In genomic region chr6:44076366-44077200, GRCh38 we compare ENCODE assay signal across 10 cellular contexts. TPM values are rescaled to one million over a fixed set of nuclear protein-coding genes. Genes with fewer than 3 reads are reported as not detected.
DNase-seq lines count a peak whose midpoint lies in the region; ATAC-seq, FAIRE-seq and TF ChIP-seq lines count a peak whose summit lies in the region.
"Had no signal": no experiment of that assay in that cellular context is flagged by ENCODE, and none has a peak within 500 bp of the region (broad histone marks: within the 10 kb centered on the region; RNA-seq: fewer than 3 reads in every experiment).

No MANE protein-coding gene starts in this region.

- no peaks in the 10 kb centered on the region for H3K79me2 ChIP-seq in HepG2 (ENCODE audit: insufficient read depth, low read length)

- peaks cover 14% of the 10 kb centered on the region for H3K27me3 Mint-ChIP-seq in activated CD8-positive, alpha-beta T cell treated with anti-CD3 and anti-CD28 coated beads for 36 hours
- H3K27me3 Mint-ChIP-seq in activated CD8-positive, alpha-beta T cell treated with anti-CD3 and anti-CD28 coated beads, Interleukin-2, amount 10 ng/mL, durations not matched to agents 7 days and 5 days (ENCODE audit: low read depth): peaks cover 14% of the 10 kb centered on the region

- peaks cover 3% of the 10 kb centered on the region for H3K36me3 Mint-ChIP-seq in activated CD8-positive, alpha-beta T cell treated with anti-CD3 and anti-CD28 coated beads for 36 hours (ENCODE audit: low read depth)
- H3K36me3 Mint-ChIP-seq in activated CD8-positive, alpha-beta T cell treated with anti-CD3 and anti-CD28 coated beads, Interleukin-2, amount 10 ng/mL, durations not matched to agents 7 days and 5 days (ENCODE audit: low read depth): peaks cover 2% of the 10 kb centered on the region
- H3K36me3 Mint-ChIP-seq: memory B cell had no signal

- peak overlapping the region; percentile 6 for H3K4me3 ChIP-seq in colonic mucosa
- H3K4me3 ChIP-seq in HepG2 (replicated peaks in 1 of 3; ENCODE audit: insufficient read depth in 1 of 3, low read depth in 2 of 3, low read length in 3 of 3): peak overlapping the region; percentile 23 to 74 (median 46)
- H3K4me3 ChIP-seq in uterus: no peak overlapping the region

- no peaks in the 10 kb centered on the region for H4K20me1 ChIP-seq in HepG2 (ENCODE audit: insufficient read depth, low read length)

- no peak for TF ChIP-seq POLR2A in HepG2 (IDR thresholded peaks at IDR 0.05; ENCODE audit: insufficient read depth in 1 of 2, low read depth in 2 of 2, low read length in 2 of 2)
- TF ChIP-seq POLR2A in uterus (IDR thresholded peaks at IDR 0.05): no peak

- peak; percentile 37 for DNase-seq in activated CD8-positive, alpha-beta T cell treated with anti-CD3 and anti-CD28 coated beads for 36 hours
- no peak for DNase-seq in activated CD8-positive, alpha-beta T cell treated with anti-CD3 and anti-CD28 coated beads, Interleukin-2, amount 10 ng/mL, durations not matched to agents 7 days and 5 days
- DNase-seq in colonic mucosa: peak; percentile 62
- no peak for DNase-seq in HepG2 (ENCODE audit: low spot score)
- DNase-seq in uterus: peak in 1 of 2 donors; percentile 52
- no peak for DNase-seq in nucleus accumbens (lab: John Stamatoyannopoulos, UW)
- DNase-seq in stimulated activated CD4-positive, alpha-beta T cell treated with anti-CD3 and anti-CD28 coated beads, Interleukin-2, amount 100 ng/mL, for 48 hours: no peak

- peaks cover 25% of the 10 kb centered on the region for H3K4me1 Mint-ChIP-seq in activated CD8-positive, alpha-beta T cell treated with anti-CD3 and anti-CD28 coated beads for 36 hours (ENCODE audit: low read depth)
- peaks cover 30% of the 10 kb centered on the region for H3K4me1 Mint-ChIP-seq in activated CD8-positive, alpha-beta T cell treated with anti-CD3 and anti-CD28 coated beads, Interleukin-2, amount 10 ng/mL, durations not matched to agents 7 days and 5 days (ENCODE audit: low read depth)

- in situ Hi-C loops in HepG2 (cut with HindIII; ENCODE audit: extremely low pct_ligation_motif_present, low pct_unique_long_range_greater_than_20kb): loop anchor here (5.0 to 10.0 kb wide), 5 partner anchors 122 to 409 kb away; partner anchors contain the start of gene VEGFA

- 41% methylated on average over 31 of the region's 48 CpGs for WGBS in HepG2 (ENCODE audit: low lambda C conversion rate)

- POLR2A ChIA-PET in activated CD8-positive, alpha-beta T cell treated with anti-CD3 and anti-CD28 coated beads for 36 hours (lab: Charles Lee): interaction anchor here (0.8 to 1.5 kb wide), 3 partner anchors 9 to 307 kb away, joined by 3 to 4 read pairs (median 3); partner anchors contain the start of gene VEGFA
- POLR2A ChIA-PET in activated CD8-positive, alpha-beta T cell treated with anti-CD3 and anti-CD28 coated beads, Interleukin-2, amount 10 ng/mL, durations not matched to agents 7 days and 5 days (lab: Charles Lee): no interaction called here
- POLR2A ChIA-PET in HepG2 (lab: Yijun Ruan, JAX): interaction anchor here (1.3 kb wide), 1 partner anchor 307 kb away, joined by 3 read pairs; the partner anchor contains the start of gene VEGFA

- H3K27me3 ChIP-seq in colonic mucosa (no peaks in the 10 kb centered on the region), HepG2 (ENCODE audit: control insufficient read depth in 1 of 2, insufficient read depth in 2 of 2, low read length in 2 of 2) (no peaks in the 10 kb centered on the region), uterus (no peaks in the 10 kb centered on the region)

- no peaks in the 10 kb centered on the region for H3K9me3 ChIP-seq in colonic mucosa
- H3K9me3 ChIP-seq in HepG2 (ENCODE audit: low read length): no peaks in the 10 kb centered on the region
- no peaks in the 10 kb centered on the region for H3K9me3 ChIP-seq in uterus

- no TSS peak for BruUV-seq in HepG2 (replicated peaks; lab: Mats Ljungman, UMichigan)

- TF ChIP-seq CTCF in activated CD8-positive, alpha-beta T cell treated with anti-CD3 and anti-CD28 coated beads for 36 hours (IDR thresholded peaks at IDR 0.05): no peak
- no peak for TF ChIP-seq CTCF in colonic mucosa (IDR thresholded peaks at IDR 0.05)
- TF ChIP-seq CTCF in HepG2 (CRISPR knock-in tag; IDR thresholded peaks at IDR 0.05): peak; percentile 12; the same call in 1 of the 2 replicates
- peak in 2 of 4 experiments; percentile 2 to 16 for TF ChIP-seq CTCF in uterus (IDR thresholded peaks at IDR 0.05)

- H3K4me3 Mint-ChIP-seq in activated CD8-positive, alpha-beta T cell treated with anti-CD3 and anti-CD28 coated beads for 36 hours: peak overlapping the region; percentile 38
- H3K4me3 Mint-ChIP-seq in activated CD8-positive, alpha-beta T cell treated with anti-CD3 and anti-CD28 coated beads, Interleukin-2, amount 10 ng/mL, durations not matched to agents 7 days and 5 days: no peak overlapping the region
- H3K4me3 Mint-ChIP-seq: memory B cell had no signal

- no peaks in the 10 kb centered on the region for H3K9me3 Mint-ChIP-seq in activated CD8-positive, alpha-beta T cell treated with anti-CD3 and anti-CD28 coated beads for 36 hours
- H3K9me3 Mint-ChIP-seq in activated CD8-positive, alpha-beta T cell treated with anti-CD3 and anti-CD28 coated beads, Interleukin-2, amount 10 ng/mL, durations not matched to agents 7 days and 5 days (ENCODE audit: insufficient read depth): no peaks in the 10 kb centered on the region
- H3K9me3 Mint-ChIP-seq: memory B cell had no signal

- H3K36me3 ChIP-seq in colonic mucosa: no peaks in the 10 kb centered on the region
- H3K36me3 ChIP-seq in HepG2 (replicated peaks in 1 of 2; ENCODE audit: control insufficient read depth in 1 of 2, insufficient read depth in 2 of 2, low read length in 2 of 2): no peaks in the 10 kb centered on the region
- no peaks in the 10 kb centered on the region for H3K36me3 ChIP-seq in uterus

- no peak overlapping the region for H3K27ac ChIP-seq in colonic mucosa
- peak overlapping the region; percentile 57 for H3K27ac ChIP-seq in HepG2 (ENCODE audit: extremely low read length, insufficient read depth, low read length)
- H3K27ac ChIP-seq in uterus: peak overlapping the region; percentile 81 to 92

- no peak overlapping the region for H2AFZ ChIP-seq in HepG2 (ENCODE audit: low read length)

- FAIRE-seq in HepG2 (lab: Jason Lieb, UNC): no peak
- FAIRE-seq: A204.1 had no signal

- H3K4me2 ChIP-seq in HepG2 (ENCODE audit: low read depth, low read length): peak overlapping the region; percentile 91

- H3K27ac Mint-ChIP-seq in activated CD8-positive, alpha-beta T cell treated with anti-CD3 and anti-CD28 coated beads for 36 hours: no peak overlapping the region
- H3K27ac Mint-ChIP-seq in activated CD8-positive, alpha-beta T cell treated with anti-CD3 and anti-CD28 coated beads, Interleukin-2, amount 10 ng/mL, durations not matched to agents 7 days and 5 days: no peak overlapping the region
- H3K27ac Mint-ChIP-seq: memory B cell had no signal

- H3K4me1 ChIP-seq in colonic mucosa (peaks cover 23% of the 10 kb centered on the region), HepG2 (ENCODE audit: insufficient read depth, low read length) (peaks cover 96% of the 10 kb centered on the region), uterus (peaks cover 14 to 16% of the 10 kb centered on the region in 2 donors)

- CTCF ChIA-PET in activated CD8-positive, alpha-beta T cell treated with anti-CD3 and anti-CD28 coated beads for 36 hours (lab: Charles Lee): interaction anchor here (1.0 to 6.2 kb wide), 9 partner anchors 9 to 469 kb away, joined by 3 to 81 read pairs (median 32); partner anchors contain the start of gene VEGFA
- CTCF ChIA-PET in activated CD8-positive, alpha-beta T cell treated with anti-CD3 and anti-CD28 coated beads, Interleukin-2, amount 10 ng/mL, durations not matched to agents 7 days and 5 days (lab: Charles Lee): interaction anchor here (4.3 to 4.4 kb wide), 3 partner anchors 307 to 353 kb away, joined by 38 to 92 read pairs (median 88); partner anchors contain the start of gene VEGFA
- CTCF ChIA-PET in HepG2 (lab: Yijun Ruan, JAX; ENCODE audit: low intra/inter-chr PET ratio, low total read pairs): interaction anchor here (0.8 to 1.6 kb wide), 3 partner anchors 301 to 409 kb away, joined by 3 to 5 read pairs (median 3); no protein-coding TSS in a partner anchor

- TF ChIP-seq EP300 in HepG2 (IDR thresholded peaks at IDR 0.05; ENCODE audit: low read depth in 2 of 2, low read length in 2 of 2) (peak in 1 of 2 experiments; percentile 64; a peak in 1 of 4 replicates), HepG2 (CRISPR knock-in tag; IDR thresholded peaks at IDR 0.05; ENCODE audit: borderline replicate concordance) (0 out of 2 replicates have a peak, but pooled peaks have one; percentile 11)

- intact Hi-C loops in activated CD8-positive, alpha-beta T cell treated with anti-CD3 and anti-CD28 coated beads for 36 hours (cut with micrococcal nuclease): no loop called here
- intact Hi-C loops in colonic mucosa (cut with DNase I) (no loop called here), HepG2 (cut with micrococcal nuclease; ENCODE audit: unreplicated experiment) (loop anchor here (1.0 kb wide), 1 partner anchor 124 kb away; no protein-coding TSS in a partner anchor), uterus (cut with DNase I; ENCODE audit: low total_unique reads) (no loop called here)

- ATAC-seq in activated CD8-positive, alpha-beta T cell treated with anti-CD3 and anti-CD28 coated beads for 36 hours: no peak
- no peak for ATAC-seq in activated CD8-positive, alpha-beta T cell treated with anti-CD3 and anti-CD28 coated beads, Interleukin-2, amount 10 ng/mL, durations not matched to agents 7 days and 5 days
- peak; percentile 4; the same call in 2 of the 3 replicates for ATAC-seq in HepG2
- ATAC-seq in HG03342 (IDR thresholded peaks at IDR 0.05; ENCODE audit: unreplicated experiment): no peak

- no peak for TF ChIP-seq RAD21 in HepG2 (CRISPR knock-in tag; IDR thresholded peaks at IDR 0.05)

- H3K9ac ChIP-seq in colonic mucosa (ENCODE audit: low read depth in 2 of 2, low read length in 2 of 2) (no peak overlapping the region), HepG2 (ENCODE audit: insufficient read depth, low read depth, low read length) (peak overlapping the region; percentile 46)

RNA-seq across cellular contexts. Expression of gene MRPL14, which starts 50.7 kb away (rescaled TPM):
- total RNA-seq in activated CD8-positive, alpha-beta T cell treated with anti-CD3 and anti-CD28 coated beads for 36 hours: 10 to 100 TPM; 42.8 to 44.3 TPM
- total RNA-seq in activated CD8-positive, alpha-beta T cell treated with anti-CD3 and anti-CD28 coated beads, Interleukin-2, amount 10 ng/mL, durations not matched to agents 7 days and 5 days: 10 to 100 TPM; 57.3 to 60.9 TPM
- total RNA-seq in colonic mucosa (10 to 100 TPM; 72.0 to 77.7 TPM), HepG2 (2016; rRNA removed; fragmentation: Illumina TruSeq; extraction: Trizol) (178 and 191 TPM in 2 replicates), uterus (10 to 100 TPM; 19.5 to 39.1 (median 33.6) TPM)
- 169 and 189 TPM in 2 replicates for total RNA-seq in HepG2 (2016; cell fraction: cytosol; rRNA removed; fragmentation: Illumina TruSeq; extraction: Trizol; ENCODE audit: low read depth)
- total RNA-seq in HepG2 (2016; cell fraction: insoluble cytoplasmic fraction; rRNA removed; fragmentation: Illumina TruSeq; extraction: Trizol): 186 and 208 TPM in 2 replicates
- total RNA-seq in HepG2 (2016; cell fraction: membrane; rRNA removed; fragmentation: Illumina TruSeq; extraction: Trizol): 148 and 200 TPM in 2 replicates
- total RNA-seq in HepG2 (2016; cell fraction: nucleus; rRNA removed; fragmentation: Illumina TruSeq; extraction: Trizol): 65.1 and 65.8 TPM in 2 replicates
- 157 and 166 TPM in 2 replicates for polyA plus RNA-seq in HepG2 (2011; rRNA removed)
- 144 and 170 TPM in 2 replicates for polyA plus RNA-seq in HepG2 (2011; cell fraction: cytosol; rRNA removed)
- polyA plus RNA-seq in HepG2 (2011; cell fraction: nucleus; rRNA removed): 42.8 and 46.0 TPM in 2 replicates
- 135 and 137 TPM in 2 replicates for polyA plus RNA-seq in HepG2 (2012)
- polyA plus RNA-seq in HepG2 (2016; cell fraction: cytosol; fragmentation: Illumina TruSeq; extraction: Trizol; ENCODE audit: low read depth): 114 and 150 TPM in 2 replicates
- 163 and 186 TPM in 2 replicates for polyA plus RNA-seq in HepG2 (2016; cell fraction: insoluble cytoplasmic fraction; fragmentation: Illumina TruSeq; extraction: Trizol; ENCODE audit: low read depth)
- polyA plus RNA-seq in HepG2 (2016; cell fraction: membrane; fragmentation: Illumina TruSeq; extraction: Trizol; ENCODE audit: low read depth): 111 and 143 TPM in 2 replicates
- 92.9 and 98.5 TPM in 2 replicates for polyA plus RNA-seq in HepG2 (2016; cell fraction: nucleus; fragmentation: Illumina TruSeq; extraction: Trizol; ENCODE audit: insufficient read depth, low read depth)
- polyA minus RNA-seq in HepG2 (2011; rRNA and poly(A)+ RNA removed; ENCODE audit: low replicate concordance): 33.2 and 40.9 TPM in 2 replicates
- 22.7 and 28.4 TPM in 2 replicates for polyA minus RNA-seq in HepG2 (2011; cell fraction: cytosol; rRNA and poly(A)+ RNA removed)
- polyA minus RNA-seq in HepG2 (2011; cell fraction: nucleus; rRNA and poly(A)+ RNA removed): 20.0 and 21.5 TPM in 2 replicates

RNA-seq across cellular contexts. Expression of gene TMEM63B, which starts 50.8 kb away (rescaled TPM):
- 10 to 100 TPM in 1 of 2 experiments, 1 to 10 TPM in 1; 9.1 to 12.9 TPM for total RNA-seq in activated CD8-positive, alpha-beta T cell treated with anti-CD3 and anti-CD28 coated beads for 36 hours
- 10 to 100 TPM; 15.5 to 17.9 TPM for total RNA-seq in activated CD8-positive, alpha-beta T cell treated with anti-CD3 and anti-CD28 coated beads, Interleukin-2, amount 10 ng/mL, durations not matched to agents 7 days and 5 days
- total RNA-seq in colonic mucosa: 10 to 100 TPM; 74.3 to 95.3 TPM
- total RNA-seq in HepG2 (2016; rRNA removed; fragmentation: Illumina TruSeq; extraction: Trizol): 13.9 and 27.4 TPM in 2 replicates
- total RNA-seq in HepG2 (2016; cell fraction: cytosol; rRNA removed; fragmentation: Illumina TruSeq; extraction: Trizol; ENCODE audit: low read depth): 5.1 and 5.8 TPM in 2 replicates
- total RNA-seq in HepG2 (2016; cell fraction: insoluble cytoplasmic fraction; rRNA removed; fragmentation: Illumina TruSeq; extraction: Trizol): 11.4 and 28.3 TPM in 2 replicates
- total RNA-seq in HepG2 (2016; cell fraction: membrane; rRNA removed; fragmentation: Illumina TruSeq; extraction: Trizol): 14.9 and 15.8 TPM in 2 replicates
- total RNA-seq in HepG2 (2016; cell fraction: nucleus; rRNA removed; fragmentation: Illumina TruSeq; extraction: Trizol): 28.7 and 33.8 TPM in 2 replicates
- polyA plus RNA-seq in HepG2 (2011; rRNA removed): 75.8 and 83.8 TPM in 2 replicates
- 81.0 and 82.0 TPM in 2 replicates for polyA plus RNA-seq in HepG2 (2011; cell fraction: cytosol; rRNA removed)
- 185 and 224 TPM in 2 replicates for polyA plus RNA-seq in HepG2 (2011; cell fraction: nucleus; rRNA removed)
- polyA plus RNA-seq in HepG2 (2012): 37.7 and 41.7 TPM in 2 replicates
- 5.0 and 5.6 TPM in 2 replicates for polyA plus RNA-seq in HepG2 (2016; cell fraction: cytosol; fragmentation: Illumina TruSeq; extraction: Trizol; ENCODE audit: low read depth)
- 13.6 and 16.8 TPM in 2 replicates for polyA plus RNA-seq in HepG2 (2016; cell fraction: insoluble cytoplasmic fraction; fragmentation: Illumina TruSeq; extraction: Trizol; ENCODE audit: low read depth)
- polyA plus RNA-seq in HepG2 (2016; cell fraction: membrane; fragmentation: Illumina TruSeq; extraction: Trizol; ENCODE audit: low read depth): 10.0 and 10.2 TPM in 2 replicates
- polyA plus RNA-seq in HepG2 (2016; cell fraction: nucleus; fragmentation: Illumina TruSeq; extraction: Trizol; ENCODE audit: insufficient read depth, low read depth): 69.5 and 76.1 TPM in 2 replicates
- 62.2 and 179 TPM in 2 replicates for polyA minus RNA-seq in HepG2 (2011; rRNA and poly(A)+ RNA removed; ENCODE audit: low replicate concordance)
- polyA minus RNA-seq in HepG2 (2011; cell fraction: cytosol; rRNA and poly(A)+ RNA removed): 36.8 and 42.0 TPM in 2 replicates
- polyA minus RNA-seq in HepG2 (2011; cell fraction: nucleus; rRNA and poly(A)+ RNA removed): 36.6 and 36.8 TPM in 2 replicates
- total RNA-seq in uterus: 10 to 100 TPM in 2 of 4 donors, 1 to 10 TPM in 1, under 1 TPM in 1; 0.77 to 24.9 (median 15.4) TPM

Comparison
In these comparisons a context has a peak if more than half of its experiments do, and no peak if none do; other contexts are left out.
1. DNase-seq: peak in activated CD8-positive, alpha-beta T cell treated with anti-CD3 and anti-CD28 coated beads for 36 hours (single experiment) and colonic mucosa (single experiment); none in activated CD8-positive, alpha-beta T cell treated with anti-CD3 and anti-CD28 coated beads, Interleukin-2, amount 10 ng/mL, durations not matched to agents 7 days and 5 days (single experiment), HepG2 (single experiment), nucleus accumbens (0 of 56) and stimulated activated CD4-positive, alpha-beta T cell treated with anti-CD3 and anti-CD28 coated beads, Interleukin-2, amount 100 ng/mL, for 48 hours (0 of 2).
2. H3K4me3 ChIP-seq: peak in colonic mucosa (single experiment) and HepG2 (3 of 3); none in uterus (0 of 2).